1 cellular context compared by ENCODE assay signal in the genomic region with DNA sequence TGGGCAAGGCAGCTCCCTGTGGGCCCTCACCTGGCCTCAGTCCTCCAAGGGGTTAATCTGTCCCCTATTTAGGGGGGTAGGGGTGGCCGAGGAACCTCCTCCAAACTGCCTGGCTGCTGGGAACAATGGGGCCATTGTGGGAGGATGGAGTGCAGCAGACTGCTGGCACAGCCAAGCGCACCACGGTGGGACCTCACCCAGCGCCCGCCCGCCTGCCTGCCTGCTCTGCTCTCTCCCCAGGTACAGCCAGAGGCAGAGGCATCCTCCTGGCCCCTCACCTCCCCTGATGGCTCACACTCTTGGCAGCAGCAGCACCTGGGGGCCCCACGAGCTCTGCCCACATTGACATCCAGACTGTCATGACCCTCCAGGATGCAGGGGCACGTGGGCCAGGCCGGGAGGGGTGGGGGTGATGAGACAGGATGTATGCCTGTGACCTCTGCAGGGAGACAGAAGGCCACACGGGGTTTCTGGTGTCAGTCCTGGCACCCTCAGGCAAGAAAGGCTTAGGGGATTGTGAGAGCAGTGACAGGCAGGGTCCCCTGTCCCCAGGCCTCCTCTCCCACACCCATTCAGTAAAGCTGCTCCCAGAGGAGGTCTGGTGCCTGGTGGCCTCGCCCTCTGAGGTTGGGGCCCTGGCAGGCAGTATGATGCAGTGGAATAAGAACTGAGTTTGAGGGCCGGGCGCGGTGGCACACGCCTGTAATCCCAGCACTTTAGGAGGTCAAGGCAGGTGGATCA.
TF ChIP-seq lines count a peak whose summit lies in the region.

No MANE protein-coding gene starts in this region.

TF ChIP-seq in K562, 482 proteins besides CTCF, POLR2A, EP300 and RAD21:
- TF ChIP-seq ZNF77 (CRISPR knock-in tag; IDR thresholded peaks at IDR 0.05) (no peak), NFXL1 (CRISPR knock-in tag; IDR thresholded peaks at IDR 0.05) (no peak), EHMT2 (IDR thresholded peaks at IDR 0.05) (no peak), CHCHD3 (CRISPR knock-in tag; IDR thresholded peaks at IDR 0.05) (no peak), KHSRP (IDR thresholded peaks at IDR 0.05) (no peak)
- TF ChIP-seq, protein P1, sequence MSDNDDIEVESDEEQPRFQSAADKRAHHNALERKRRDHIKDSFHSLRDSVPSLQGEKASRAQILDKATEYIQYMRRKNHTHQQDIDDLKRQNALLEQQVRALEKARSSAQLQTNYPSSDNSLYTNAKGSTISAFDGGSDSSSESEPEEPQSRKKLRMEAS (CRISPR knock-in tag; IDR thresholded peaks at IDR 0.05) = no peak
TF ChIP-seq in K562: peak in this region for 0.
